Comparison of ENCODE assay signal across 1 cellular context in genomic region chr15:84142888-84143337, GRCh38.
TF ChIP-seq lines count a peak whose summit lies in the region.

No MANE protein-coding gene starts in this region.

TF ChIP-seq in HepG2, 621 proteins besides CTCF, POLR2A, EP300 and RAD21 (continued from another document):
- no peak for TF ChIP-seq CBX2 (IDR thresholded peaks at IDR 0.05; ENCODE audit: low read depth, low read length)
- TF ChIP-seq CBX2 (CRISPR knock-in tag; IDR thresholded peaks at IDR 0.05; ENCODE audit: low read depth): peak; percentile 37; the same call in 1 of the 2 replicates
